In genomic region chr5:31334061-31334700, GRCh38 we compare ENCODE assay signal across 3 cellular contexts.
TF ChIP-seq lines count a peak whose summit lies in the region.

No MANE protein-coding gene starts in this region.

TF ChIP-seq in IMR-90, 13 proteins besides CTCF, POLR2A, EP300 and RAD21:
- TF ChIP-seq ELK1 (IDR thresholded peaks at IDR 0.05; ENCODE audit: borderline replicate concordance, low read depth, low read length), result no peak
- no peak for TF ChIP-seq SMC3 (IDR thresholded peaks at IDR 0.05; ENCODE audit: low read depth, low read length)
- no peak for TF ChIP-seq MAZ (IDR thresholded peaks at IDR 0.05; ENCODE audit: borderline replicate concordance, low read depth, low read length)
- no peak for TF ChIP-seq RFX5 (IDR thresholded peaks at IDR 0.05; ENCODE audit: low read depth, low read length)
- TF ChIP-seq CHD1 (IDR thresholded peaks at IDR 0.05; ENCODE audit: low read depth, low read length), result no peak
- no peak for TF ChIP-seq FOS (IDR thresholded peaks at IDR 0.05; ENCODE audit: low read depth, low read length)
- no peak for TF ChIP-seq MAFK (IDR thresholded peaks at IDR 0.05; ENCODE audit: low read depth, low read length)
- no peak for TF ChIP-seq MXI1 (IDR thresholded peaks at IDR 0.05; ENCODE audit: borderline replicate concordance, low read depth, low read length)
- TF ChIP-seq USF2 (IDR thresholded peaks at IDR 0.05; ENCODE audit: low read depth, low read length), result no peak
- no peak for TF ChIP-seq CEBPB (IDR thresholded peaks at IDR 0.05; ENCODE audit: low read depth, low read length)
- no peak for TF ChIP-seq RCOR1 (IDR thresholded peaks at IDR 0.05; ENCODE audit: insufficient replicate concordance, low read length)
- no peak for TF ChIP-seq NFE2L2 (IDR thresholded peaks at IDR 0.05; ENCODE audit: low read depth, low read length)

TF ChIP-seq in SK-N-SH treated with all-trans-retinoic acid at 6 μM for 48 hours, 23 proteins besides CTCF, POLR2A, EP300 and RAD21 (continued from another document):
- TF ChIP-seq TCF4 (CRISPR knock-in tag; IDR thresholded peaks at IDR 0.05; ENCODE audit: borderline replicate concordance) (no peak), CSRNP3 (CRISPR knock-in tag; IDR thresholded peaks at IDR 0.05) (no peak)
TF ChIP-seq in SK-N-SH treated with all-trans-retinoic acid at 6 μM for 48 hours: peak in this region for 0.

TF ChIP-seq in HepG2, 621 proteins besides CTCF, POLR2A, EP300 and RAD21 (continued from another document):
- no peak for TF ChIP-seq MYPOP (CRISPR knock-in tag; IDR thresholded peaks at IDR 0.05)
